36 cellular contexts compared by ENCODE assay signal in genomic region chr1:15103906-15104305, GRCh38. TPM values are rescaled to one million over a fixed set of nuclear protein-coding genes. Genes with fewer than 3 reads are reported as not detected.
"Had no signal": no experiment of that assay in that cellular context is flagged by ENCODE, and none has a peak within 500 bp of the region (broad histone marks: within the 10 kb centered on the region; RNA-seq: fewer than 3 reads in every experiment).

No MANE protein-coding gene starts in this region.

- ATAC-seq: activated CD4-positive, alpha-beta T cell treated with anti-CD3 and anti-CD28 coated beads for 36 hours; activated CD4-positive, CD25-positive, alpha-beta regulatory T cell treated with anti-CD3 and anti-CD28 coated beads, Interleukin-2, amount 50 U/mL, for 24 hours; activated CD8-positive, alpha-beta memory T cell treated with anti-CD3 and anti-CD28 coated beads, Interleukin-2, amount 10 ng/mL, durations not matched to agents 7 days and 5 days; activated CD8-positive, alpha-beta T cell treated with anti-CD3 and anti-CD28 coated beads, Interleukin-2, amount 10 ng/mL, durations not matched to agents 7 days and 5 days; activated naive CD8-positive, alpha-beta T cell treated with anti-CD3 and anti-CD28 coated beads, Interleukin-2, amount 50 U/mL, for 24 hours had no signal

- H3K9me3 Mint-ChIP-seq: activated CD4-positive, alpha-beta memory T cell treated with anti-CD3 and anti-CD28 coated beads, Interleukin-2, amount 10 ng/mL, durations not matched to agents 7 days and 5 days; activated naive CD4-positive, alpha-beta T cell treated with anti-CD3 and anti-CD28 coated beads, Interleukin-2, amount 50 U/mL, for 24 hours; activated naive CD8-positive, alpha-beta T cell treated with anti-CD3 and anti-CD28 coated beads, Interleukin-2, amount 10 ng/mL, durations not matched to agents 7 days and 5 days; activated naive CD8-positive, alpha-beta T cell treated with anti-CD3 and anti-CD28 coated beads, Interleukin-2, amount 50 U/mL, for 24 hours; activated T-cell treated with anti-CD3 and anti-CD28 coated beads, Interleukin-2, amount 50 U/mL, for 24 hours; activated T-helper 2 cell treated with anti-CD3 and anti-CD28 coated beads, Interferon-gamma antibody, Interleukin-2, Interleukin-4, amounts not matched to agents 10 μg/mL and 5 μg/mL and 100 μg/mL, durations not matched to agents 14 hours and 24 hours and 36 hours; central memory CD8-positive, alpha-beta T cell; T-helper 1 cell treated with Interleukin-12 subunit alpha and Interleukin-12 subunit beta and Interleukin-4 antibody, amounts not matched to agents 30 μg/mL and 1 μg/mL, for 36 hours had no signal

- H3K27me3 ChIP-seq: ascending aorta had no signal

- H3K36me3 Mint-ChIP-seq: activated CD8-positive, alpha-beta memory T cell treated with anti-CD3 and anti-CD28 coated beads, Interleukin-2, amount 10 ng/mL, durations not matched to agents 7 days and 5 days; activated naive CD4-positive, alpha-beta T cell treated with anti-CD3 and anti-CD28 coated beads, Interleukin-2, amount 10 ng/mL, durations not matched to agents 7 days and 5 days; activated naive CD4-positive, alpha-beta T cell treated with anti-CD3 and anti-CD28 coated beads, Interleukin-2, amount 50 U/mL, for 24 hours; activated naive CD8-positive, alpha-beta T cell; activated naive CD8-positive, alpha-beta T cell treated with anti-CD3 and anti-CD28 coated beads, Interleukin-2, amount 10 ng/mL, durations not matched to agents 7 days and 5 days had no signal

- H3K4me3 Mint-ChIP-seq: activated CD4-positive, alpha-beta memory T cell treated with anti-CD3 and anti-CD28 coated beads, Interleukin-2, amount 10 ng/mL, durations not matched to agents 7 days and 5 days; activated CD4-positive, alpha-beta T cell treated with anti-CD3 and anti-CD28 coated beads for 36 hours; activated CD4-positive, alpha-beta T cell treated with anti-CD3 and anti-CD28 coated beads, Interleukin-2, amount 10 ng/mL, durations not matched to agents 7 days and 5 days; activated CD8-positive, alpha-beta memory T cell treated with anti-CD3 and anti-CD28 coated beads, Interleukin-2, amount 10 ng/mL, durations not matched to agents 7 days and 5 days; activated CD8-positive, alpha-beta T cell treated with anti-CD3 and anti-CD28 coated beads, Interleukin-2, amount 10 ng/mL, durations not matched to agents 7 days and 5 days; activated naive CD4-positive, alpha-beta T cell treated with anti-CD3 and anti-CD28 coated beads, Interleukin-2, amount 10 ng/mL, durations not matched to agents 7 days and 5 days; activated naive CD4-positive, alpha-beta T cell treated with anti-CD3 and anti-CD28 coated beads, Interleukin-2, amount 50 U/mL, for 24 hours; activated naive CD8-positive, alpha-beta T cell; activated naive CD8-positive, alpha-beta T cell treated with anti-CD3 and anti-CD28 coated beads, Interleukin-2, amount 10 ng/mL, durations not matched to agents 7 days and 5 days; activated naive CD8-positive, alpha-beta T cell treated with anti-CD3 and anti-CD28 coated beads, Interleukin-2, amount 50 U/mL, for 24 hours; activated T-cell treated with anti-CD3 and anti-CD28 coated beads, Interleukin-2, amount 50 U/mL, for 24 hours; brain; central memory CD8-positive, alpha-beta T cell; T-helper 1 cell treated with Interleukin-12 subunit alpha and Interleukin-12 subunit beta and Interleukin-4 antibody, amounts not matched to agents 30 μg/mL and 1 μg/mL, for 36 hours; T-helper 2 cell treated with Interferon-gamma antibody and Interleukin-4, amounts not matched to agents 5 μg/mL and 100 μg/mL, for 36 hours had no signal

- H3K27ac ChIP-seq: ascending aorta, cardiac muscle cell, VCaP had no signal

- DNase-seq: activated CD4-positive, alpha-beta memory T cell treated with anti-CD3 and anti-CD28 coated beads, Interleukin-2, amount 10 ng/mL, durations not matched to agents 7 days and 5 days; activated CD4-positive, alpha-beta T cell treated with anti-CD3 and anti-CD28 coated beads for 1 hour; activated CD4-positive, alpha-beta T cell treated with anti-CD3 and anti-CD28 coated beads for 36 hours; activated CD4-positive, alpha-beta T cell treated with anti-CD3 and anti-CD28 coated beads for 48 hours; activated CD4-positive, alpha-beta T cell treated with anti-CD3 and anti-CD28 coated beads, Interleukin-2, amount 10 ng/mL, durations not matched to agents 7 days and 5 days; activated CD4-positive, alpha-beta T cell treated with anti-CD3 and anti-CD28 coated beads, Interleukin-2, amount 50 U/mL, for 48 hours; activated CD4-positive, CD25-positive, alpha-beta regulatory T cell; activated CD8-positive, alpha-beta memory T cell treated with anti-CD3 and anti-CD28 coated beads for 24 hours; activated CD8-positive, alpha-beta memory T cell treated with anti-CD3 and anti-CD28 coated beads, Interleukin-2, amount 10 ng/mL, durations not matched to agents 7 days and 5 days; activated CD8-positive, alpha-beta memory T cell treated with anti-CD3 and anti-CD28 coated beads, Interleukin-2, amount 50 U/mL, for 48 hours; activated CD8-positive, alpha-beta T cell treated with anti-CD3 and anti-CD28 coated beads, Interleukin-2, amount 10 ng/mL, durations not matched to agents 7 days and 5 days; activated gamma-delta T cell; activated naive CD4-positive, alpha-beta T cell treated with anti-CD3 and anti-CD28 coated beads, Interleukin-2, amount 10 ng/mL, durations not matched to agents 7 days and 5 days; activated naive CD4-positive, alpha-beta T cell treated with Interleukin-2 at 50 U/mL for 16 hours; activated naive CD8-positive, alpha-beta T cell treated with anti-CD3 and anti-CD28 coated beads, Interleukin-2, amount 10 ng/mL, durations not matched to agents 7 days and 5 days; activated naive CD8-positive, alpha-beta T cell treated with anti-CD3 and anti-CD28 coated beads, Interleukin-2, amount 50 U/mL, for 24 hours; activated T-cell treated with anti-CD3 and anti-CD28 coated beads, Interleukin-2, amount 50 U/mL, for 24 hours; activated T-cell treated with anti-CD3 and anti-CD28 coated beads, Interleukin-2, amount 50 U/mL, for 48 hours; amygdala; anterior cingulate cortex; cerebellar nuclear complex; SW 1271; T-helper 1 cell; T-helper 2 cell; T-helper 9 cell had no signal

- H3K4me3 ChIP-seq: ascending aorta, cardiac muscle cell had no signal

- H3K27ac Mint-ChIP-seq: activated CD4-positive, alpha-beta memory T cell treated with anti-CD3 and anti-CD28 coated beads, Interleukin-2, amount 10 ng/mL, durations not matched to agents 7 days and 5 days; activated CD4-positive, alpha-beta T cell treated with anti-CD3 and anti-CD28 coated beads for 36 hours; activated CD4-positive, alpha-beta T cell treated with anti-CD3 and anti-CD28 coated beads, Interleukin-2, amount 10 ng/mL, durations not matched to agents 7 days and 5 days; activated CD8-positive, alpha-beta memory T cell treated with anti-CD3 and anti-CD28 coated beads, Interleukin-2, amount 10 ng/mL, durations not matched to agents 7 days and 5 days; activated CD8-positive, alpha-beta T cell treated with anti-CD3 and anti-CD28 coated beads, Interleukin-2, amount 10 ng/mL, durations not matched to agents 7 days and 5 days; activated naive CD4-positive, alpha-beta T cell treated with anti-CD3 and anti-CD28 coated beads, Interleukin-2, amount 10 ng/mL, durations not matched to agents 7 days and 5 days; activated naive CD4-positive, alpha-beta T cell treated with anti-CD3 and anti-CD28 coated beads, Interleukin-2, amount 50 U/mL, for 24 hours; activated naive CD8-positive, alpha-beta T cell; activated naive CD8-positive, alpha-beta T cell treated with anti-CD3 and anti-CD28 coated beads, Interleukin-2, amount 10 ng/mL, durations not matched to agents 7 days and 5 days; activated naive CD8-positive, alpha-beta T cell treated with anti-CD3 and anti-CD28 coated beads, Interleukin-2, amount 50 U/mL, for 24 hours; activated T-cell treated with anti-CD3 and anti-CD28 coated beads, Interleukin-2, amount 50 U/mL, for 24 hours; activated T-helper 2 cell treated with anti-CD3 and anti-CD28 coated beads, Interferon-gamma antibody, Interleukin-2, Interleukin-4, amounts not matched to agents 10 μg/mL and 5 μg/mL and 100 μg/mL, durations not matched to agents 14 hours and 24 hours and 36 hours; brain; T-helper 1 cell treated with Interleukin-12 subunit alpha and Interleukin-12 subunit beta and Interleukin-4 antibody, amounts not matched to agents 30 μg/mL and 1 μg/mL, for 36 hours; T-helper 2 cell treated with Interferon-gamma antibody and Interleukin-4, amounts not matched to agents 5 μg/mL and 100 μg/mL, for 36 hours had no signal

- H3K36me3 ChIP-seq: ascending aorta, cardiac muscle cell had no signal

- H3K4me1 ChIP-seq: ascending aorta had no signal

RNA-seq across cellular contexts. Expression of gene TMEM51, which starts 49.6 kb away (rescaled TPM):
- total RNA-seq: activated CD4-positive, alpha-beta memory T cell treated with anti-CD3 and anti-CD28 coated beads, Interleukin-2, amount 10 ng/mL, durations not matched to agents 7 days and 5 days; activated CD4-positive, alpha-beta T cell treated with anti-CD3 and anti-CD28 coated beads, Interleukin-2, amount 10 ng/mL, durations not matched to agents 7 days and 5 days; activated CD8-positive, alpha-beta memory T cell treated with anti-CD3 and anti-CD28 coated beads, Interleukin-2, amount 10 ng/mL, durations not matched to agents 7 days and 5 days; ascending aorta had no signal
